In the genomic region with DNA sequence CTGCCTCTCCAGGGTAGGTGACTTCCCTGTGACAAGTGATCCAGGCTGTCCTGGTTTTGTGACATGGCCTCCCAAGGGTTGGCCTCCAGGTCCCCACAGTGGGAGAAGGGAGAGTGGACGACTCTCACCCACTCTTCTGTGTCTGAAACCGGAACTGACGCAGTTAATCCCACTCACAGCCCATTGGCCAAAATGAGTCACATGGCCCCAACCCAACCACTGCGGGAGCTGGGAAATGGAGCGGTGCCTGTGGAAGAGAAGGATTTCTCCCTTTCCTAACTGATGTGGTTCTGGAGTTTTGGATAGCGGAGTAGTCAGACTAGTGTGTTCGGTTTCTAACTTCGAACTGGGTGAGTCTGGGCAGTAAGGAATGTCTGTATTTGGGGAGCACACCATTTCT, we compare ENCODE assay signal across 14 cellular contexts.
"Had no signal": no experiment of that assay in that cellular context is flagged by ENCODE, and none has a peak within 500 bp of the region (broad histone marks: within the 10 kb centered on the region; RNA-seq: fewer than 3 reads in every experiment).

No MANE protein-coding gene starts in this region.

- ATAC-seq: activated CD8-positive, alpha-beta memory T cell treated with anti-CD3 and anti-CD28 coated beads, Interleukin-2, amount 10 ng/mL, durations not matched to agents 7 days and 5 days; lower lobe of right lung; stimulated activated naive CD8-positive, alpha-beta T cell treated with anti-CD3 and anti-CD28 coated beads, Interleukin-15, amount 100 ng/mL, for 72 hours had no signal

- H3K4me1 ChIP-seq: lower lobe of right lung had no signal

- H3K27me3 ChIP-seq: heart left ventricle had no signal

- H3K9me3 ChIP-seq: heart left ventricle, lower lobe of right lung, thoracic aorta had no signal

- H3K27ac ChIP-seq: coronary artery, lower lobe of right lung, thoracic aorta, VCaP had no signal

- DNase-seq: activated CD4-positive, alpha-beta T cell treated with anti-CD3 and anti-CD28 coated beads, Interleukin-2, amount 50 U/mL, for 48 hours; activated CD8-positive, alpha-beta memory T cell treated with anti-CD3 and anti-CD28 coated beads, Interleukin-2, amount 10 ng/mL, durations not matched to agents 7 days and 5 days; activated T-cell treated with anti-CD3 and anti-CD28 coated beads, Interleukin-2, amount 50 U/mL, for 1 hour; central memory CD4-positive, alpha-beta T cell; foreskin melanocyte; left cardiac atrium; lower lobe of right lung; midbrain; stimulated activated CD4-positive, alpha-beta T cell treated with anti-CD3 and anti-CD28 coated beads, Interleukin-1b, Interleukin-23, amount 100 ng/mL, for 48 hours; stimulated activated naive CD8-positive, alpha-beta T cell treated with anti-CD3 and anti-CD28 coated beads, Interleukin-15, amount 100 ng/mL, for 72 hours had no signal

- H3K4me3 ChIP-seq: coronary artery, heart left ventricle, lower lobe of right lung, thoracic aorta had no signal
